In genomic region chr4:139241086-139241783, GRCh38 we compare ENCODE assay signal across 1 cellular context.
TF ChIP-seq lines count a peak whose summit lies in the region.

No MANE protein-coding gene starts in this region.

TF ChIP-seq in HepG2, 621 proteins besides CTCF, POLR2A, EP300 and RAD21 (continued from another document and continues in another):
- TF ChIP-seq, protein P1, sequence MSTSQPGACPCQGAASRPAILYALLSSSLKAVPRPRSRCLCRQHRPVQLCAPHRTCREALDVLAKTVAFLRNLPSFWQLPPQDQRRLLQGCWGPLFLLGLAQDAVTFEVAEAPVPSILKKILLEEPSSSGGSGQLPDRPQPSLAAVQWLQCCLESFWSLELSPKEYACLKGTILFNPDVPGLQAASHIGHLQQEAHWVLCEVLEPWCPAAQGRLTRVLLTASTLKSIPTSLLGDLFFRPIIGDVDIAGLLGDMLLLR (CRISPR knock-in tag; IDR thresholded peaks at IDR 0.05) = no peak
- TF ChIP-seq SALL1 (CRISPR knock-in tag; IDR thresholded peaks at IDR 0.05) (no peak), ZNF264 (CRISPR knock-in tag; IDR thresholded peaks at IDR 0.05) (no peak), HDAC2 (CRISPR knock-in tag; IDR thresholded peaks at IDR 0.05) (0 out of 2 replicates have a peak, but pooled peaks have one; percentile 13), MTF2 (CRISPR knock-in tag; IDR thresholded peaks at IDR 0.05; ENCODE audit: borderline replicate concordance) (no peak), ZNF652 (CRISPR knock-in tag; IDR thresholded peaks at IDR 0.05; ENCODE audit: borderline replicate concordance, low read depth) (0 out of 2 replicates have a peak, but pooled peaks have one; percentile 17), ZNF496 (CRISPR knock-in tag; IDR thresholded peaks at IDR 0.05; ENCODE audit: insufficient replicate concordance) (no peak), HHEX (CRISPR knock-in tag; IDR thresholded peaks at IDR 0.05) (no peak), ZNF616 (CRISPR knock-in tag; IDR thresholded peaks at IDR 0.05; ENCODE audit: low read depth) (no peak), TBX3 (IDR thresholded peaks at IDR 0.05; ENCODE audit: borderline replicate concordance) (no peak), POGZ (CRISPR knock-in tag; IDR thresholded peaks at IDR 0.05) (peak; percentile 30; the same call in 1 of the 2 replicates), STAT6 (CRISPR knock-in tag; IDR thresholded peaks at IDR 0.05; ENCODE audit: borderline replicate concordance) (no peak), TFDP1 (CRISPR knock-in tag; IDR thresholded peaks at IDR 0.05; ENCODE audit: borderline replicate concordance) (no peak), ZNF3 (CRISPR knock-in tag; IDR thresholded peaks at IDR 0.05) (no peak), TBP (CRISPR knock-in tag; IDR thresholded peaks at IDR 0.05) (no peak), ZNF501 (CRISPR knock-in tag; IDR thresholded peaks at IDR 0.05) (0 out of 2 replicates have a peak, but pooled peaks have one; percentile 50), KLF9 (CRISPR knock-in tag; IDR thresholded peaks at IDR 0.05; ENCODE audit: low read depth) (no peak), ATM (IDR thresholded peaks at IDR 0.05; ENCODE audit: borderline replicate concordance) (no peak), NR1H2 (CRISPR knock-in tag; IDR thresholded peaks at IDR 0.05; ENCODE audit: borderline replicate concordance, low read depth) (no peak), KMT2A (CRISPR knock-in tag; IDR thresholded peaks at IDR 0.05) (no peak), TCF7L2 (IDR thresholded peaks at IDR 0.05; ENCODE audit: low read depth, low read length) (no peak), PCBP1 (IDR thresholded peaks at IDR 0.05; ENCODE audit: borderline replicate concordance, low read depth, low read length) (no peak), ZNF713 (CRISPR knock-in tag; IDR thresholded peaks at IDR 0.05) (no peak), PLRG1 (conservative IDR thresholded peaks at IDR 0.05) (no peak), ZNF577 (CRISPR knock-in tag; IDR thresholded peaks at IDR 0.05; ENCODE audit: borderline replicate concordance, low read depth) (no peak), TCF12 (IDR thresholded peaks at IDR 0.05) (no peak), TCF12 (CRISPR knock-in tag; IDR thresholded peaks at IDR 0.05) (no peak), ATF3 (CRISPR knock-in tag; IDR thresholded peaks at IDR 0.05) (no peak), PITX1 (CRISPR knock-in tag; IDR thresholded peaks at IDR 0.05) (peak; percentile 26; the same call in 1 of the 2 replicates), ZSCAN25 (CRISPR knock-in tag; IDR thresholded peaks at IDR 0.05) (no peak), ZNF468 (CRISPR knock-in tag; IDR thresholded peaks at IDR 0.05) (no peak), ADNP (CRISPR knock-in tag; IDR thresholded peaks at IDR 0.05) (no peak), GLMP (CRISPR knock-in tag; IDR thresholded peaks at IDR 0.05; ENCODE audit: borderline replicate concordance) (no peak), PPARG (CRISPR knock-in tag; conservative IDR thresholded peaks at IDR 0.05) (no peak), USF2 (IDR thresholded peaks at IDR 0.05; ENCODE audit: low read depth, low read length) (no peak), USF2 (CRISPR knock-in tag; IDR thresholded peaks at IDR 0.05; ENCODE audit: borderline replicate concordance) (no peak), NFYB (CRISPR knock-in tag; IDR thresholded peaks at IDR 0.05) (no peak), RFX3 (CRISPR knock-in tag; IDR thresholded peaks at IDR 0.05) (no peak), JUNB (CRISPR knock-in tag; IDR thresholded peaks at IDR 0.05; ENCODE audit: borderline replicate concordance) (no peak), U2AF2 (IDR thresholded peaks at IDR 0.05; ENCODE audit: low read depth, low read length) (no peak), ZNF788 (CRISPR knock-in tag; IDR thresholded peaks at IDR 0.05; ENCODE audit: borderline replicate concordance) (no peak), HOXA5 (CRISPR knock-in tag; IDR thresholded peaks at IDR 0.05) (no peak), SNAPC2 (CRISPR knock-in tag; IDR thresholded peaks at IDR 0.05) (no peak), MIER3 (CRISPR knock-in tag; IDR thresholded peaks at IDR 0.05; ENCODE audit: borderline replicate concordance) (no peak), ZNF282 (IDR thresholded peaks at IDR 0.05; ENCODE audit: partially characterized antibody) (no peak), ISL2 (CRISPR knock-in tag; IDR thresholded peaks at IDR 0.05) (no peak), MED13 (CRISPR knock-in tag; IDR thresholded peaks at IDR 0.05) (no peak), JDP2 (CRISPR knock-in tag; IDR thresholded peaks at IDR 0.05; ENCODE audit: borderline replicate concordance) (no peak), ZBTB34 (CRISPR knock-in tag; IDR thresholded peaks at IDR 0.05) (no peak), CHD4 (IDR thresholded peaks at IDR 0.05; ENCODE audit: borderline replicate concordance, low read length) (no peak), CHD2 (IDR thresholded peaks at IDR 0.05; ENCODE audit: low read depth, low read length) (no peak), NFE2L2 (IDR thresholded peaks at IDR 0.05; ENCODE audit: low read length) (no peak), HOXA9 (CRISPR knock-in tag; IDR thresholded peaks at IDR 0.05; ENCODE audit: borderline replicate concordance) (no peak), ZFP36L1 (CRISPR knock-in tag; IDR thresholded peaks at IDR 0.05) (no peak)
- TF ChIP-seq, protein P2, sequence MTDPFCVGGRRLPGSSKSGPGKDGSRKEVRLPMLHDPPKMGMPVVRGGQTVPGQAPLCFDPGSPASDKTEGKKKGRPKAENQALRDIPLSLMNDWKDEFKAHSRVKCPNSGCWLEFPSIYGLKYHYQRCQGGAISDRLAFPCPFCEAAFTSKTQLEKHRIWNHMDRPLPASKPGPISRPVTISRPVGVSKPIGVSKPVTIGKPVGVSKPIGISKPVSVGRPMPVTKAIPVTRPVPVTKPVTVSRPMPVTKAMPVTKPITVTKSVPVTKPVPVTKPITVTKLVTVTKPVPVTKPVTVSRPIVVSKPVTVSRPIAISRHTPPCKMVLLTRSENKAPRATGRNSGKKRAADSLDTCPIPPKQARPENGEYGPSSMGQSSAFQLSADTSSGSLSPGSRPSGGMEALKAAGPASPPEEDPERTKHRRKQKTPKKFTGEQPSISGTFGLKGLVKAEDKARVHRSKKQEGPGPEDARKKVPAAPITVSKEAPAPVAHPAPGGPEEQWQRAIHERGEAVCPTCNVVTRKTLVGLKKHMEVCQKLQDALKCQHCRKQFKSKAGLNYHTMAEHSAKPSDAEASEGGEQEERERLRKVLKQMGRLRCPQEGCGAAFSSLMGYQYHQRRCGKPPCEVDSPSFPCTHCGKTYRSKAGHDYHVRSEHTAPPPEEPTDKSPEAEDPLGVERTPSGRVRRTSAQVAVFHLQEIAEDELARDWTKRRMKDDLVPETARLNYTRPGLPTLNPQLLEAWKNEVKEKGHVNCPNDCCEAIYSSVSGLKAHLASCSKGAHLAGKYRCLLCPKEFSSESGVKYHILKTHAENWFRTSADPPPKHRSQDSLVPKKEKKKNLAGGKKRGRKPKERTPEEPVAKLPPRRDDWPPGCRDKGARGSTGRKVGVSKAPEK (CRISPR knock-in tag; IDR thresholded peaks at IDR 0.05; ENCODE audit: borderline replicate concordance) = no peak
- TF ChIP-seq, protein P3, sequence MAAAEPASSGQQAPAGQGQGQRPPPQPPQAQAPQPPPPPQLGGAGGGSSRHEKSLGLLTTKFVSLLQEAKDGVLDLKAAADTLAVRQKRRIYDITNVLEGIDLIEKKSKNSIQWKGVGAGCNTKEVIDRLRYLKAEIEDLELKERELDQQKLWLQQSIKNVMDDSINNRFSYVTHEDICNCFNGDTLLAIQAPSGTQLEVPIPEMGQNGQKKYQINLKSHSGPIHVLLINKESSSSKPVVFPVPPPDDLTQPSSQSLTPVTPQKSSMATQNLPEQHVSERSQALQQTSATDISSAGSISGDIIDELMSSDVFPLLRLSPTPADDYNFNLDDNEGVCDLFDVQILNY (CRISPR knock-in tag; conservative IDR thresholded peaks at IDR 0.05) = no peak
- TF ChIP-seq, protein P4, sequence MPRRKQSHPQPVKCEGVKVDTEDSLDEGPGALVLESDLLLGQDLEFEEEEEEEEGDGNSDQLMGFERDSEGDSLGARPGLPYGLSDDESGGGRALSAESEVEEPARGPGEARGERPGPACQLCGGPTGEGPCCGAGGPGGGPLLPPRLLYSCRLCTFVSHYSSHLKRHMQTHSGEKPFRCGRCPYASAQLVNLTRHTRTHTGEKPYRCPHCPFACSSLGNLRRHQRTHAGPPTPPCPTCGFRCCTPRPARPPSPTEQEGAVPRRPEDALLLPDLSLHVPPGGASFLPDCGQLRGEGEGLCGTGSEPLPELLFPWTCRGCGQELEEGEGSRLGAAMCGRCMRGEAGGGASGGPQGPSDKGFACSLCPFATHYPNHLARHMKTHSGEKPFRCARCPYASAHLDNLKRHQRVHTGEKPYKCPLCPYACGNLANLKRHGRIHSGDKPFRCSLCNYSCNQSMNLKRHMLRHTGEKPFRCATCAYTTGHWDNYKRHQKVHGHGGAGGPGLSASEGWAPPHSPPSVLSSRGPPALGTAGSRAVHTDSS (CRISPR knock-in tag; conservative IDR thresholded peaks at IDR 0.05) = no peak
- TF ChIP-seq, protein P5, sequence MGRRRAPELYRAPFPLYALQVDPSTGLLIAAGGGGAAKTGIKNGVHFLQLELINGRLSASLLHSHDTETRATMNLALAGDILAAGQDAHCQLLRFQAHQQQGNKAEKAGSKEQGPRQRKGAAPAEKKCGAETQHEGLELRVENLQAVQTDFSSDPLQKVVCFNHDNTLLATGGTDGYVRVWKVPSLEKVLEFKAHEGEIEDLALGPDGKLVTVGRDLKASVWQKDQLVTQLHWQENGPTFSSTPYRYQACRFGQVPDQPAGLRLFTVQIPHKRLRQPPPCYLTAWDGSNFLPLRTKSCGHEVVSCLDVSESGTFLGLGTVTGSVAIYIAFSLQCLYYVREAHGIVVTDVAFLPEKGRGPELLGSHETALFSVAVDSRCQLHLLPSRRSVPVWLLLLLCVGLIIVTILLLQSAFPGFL (CRISPR knock-in tag; IDR thresholded peaks at IDR 0.05) = no peak
